ENCODE assay signal across 8 cellular contexts in the genomic region with DNA sequence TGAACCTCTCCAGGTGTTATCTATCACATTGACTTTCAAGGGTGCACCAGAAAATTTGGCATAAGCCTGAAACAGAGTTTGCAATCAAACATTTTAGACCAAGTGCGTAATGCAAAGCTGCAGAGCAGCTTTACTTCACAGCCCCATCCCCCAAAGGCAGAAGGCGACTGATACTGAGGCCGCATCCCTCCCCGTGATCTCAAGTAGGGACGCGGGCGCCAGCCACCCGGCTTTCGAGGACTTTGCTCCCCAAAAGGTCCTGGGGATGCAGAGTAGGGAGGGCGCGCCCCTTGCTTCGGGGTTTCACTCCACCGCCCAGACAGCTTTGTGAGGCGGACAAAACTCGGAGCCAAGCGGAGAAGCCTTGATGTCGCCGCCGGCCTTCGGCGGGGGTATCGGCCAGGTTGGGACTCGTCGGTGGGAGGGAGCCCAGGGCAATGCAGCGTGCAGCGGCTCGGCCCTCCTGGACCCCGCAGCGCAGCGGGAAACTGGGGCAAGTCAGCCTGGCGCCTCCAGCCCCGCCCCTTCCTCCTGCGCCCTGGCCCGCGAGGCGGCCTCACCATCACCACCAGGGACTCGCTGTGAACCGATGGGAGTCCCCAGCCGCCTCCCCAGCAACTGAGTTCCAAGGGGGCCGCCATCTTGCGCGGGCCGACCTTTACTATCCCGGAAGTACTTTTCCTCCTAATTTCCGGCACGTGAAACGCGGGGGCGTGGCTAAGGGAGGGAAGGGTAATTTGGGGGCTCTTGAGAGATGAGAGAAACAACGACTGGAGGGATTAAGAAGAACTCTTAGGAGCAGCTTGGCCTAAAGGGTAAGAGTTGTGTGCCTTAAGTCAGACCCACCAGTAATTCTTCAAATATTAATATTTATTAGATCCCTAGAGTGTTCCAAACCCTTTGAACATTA. TPM values are rescaled to one million over a fixed set of nuclear protein-coding genes. Genes with fewer than 3 reads are reported as not detected.
A peak's percentile ranks its signal among the peaks of the same experiment; 100 is the strongest.
DNase-seq lines count a peak whose midpoint lies in the region; TF ChIP-seq lines count a peak whose summit lies in the region.

Gene MTX3 (minus strand): TSS at position 665 of the 910 bp plus-strand sequence. CDS start 24 bp downstream, at position 641.

- peak within 1 kb of the TSS; percentile 71 to 86 for H3K27ac ChIP-seq in SK-N-SH (ENCODE audit: low read depth in 2 of 2, low read length in 1 of 2)
- H3K27ac ChIP-seq in suprapubic skin = peak within 1 kb of the TSS; percentile 73

- peak within 1 kb of the TSS; percentile 99 for H3K27ac Mint-ChIP-seq in activated naive CD4-positive, alpha-beta T cell treated with anti-CD3 and anti-CD28 coated beads, Interleukin-2, amount 50 U/mL, for 24 hours

- POLR2A ChIA-PET in SK-N-SH (lab: Yijun Ruan, JAX) = interaction anchor here (0.6 kb wide), 1 partner anchor 93 kb away, joined by 3 read pairs; no protein-coding TSS in a partner anchor

- H3K4me1 Mint-ChIP-seq in activated naive CD4-positive, alpha-beta T cell treated with anti-CD3 and anti-CD28 coated beads, Interleukin-2, amount 50 U/mL, for 24 hours = peaks cover 46% of the 10 kb centered on the region

- 0 out of 2 replicates have a peak, but pooled peaks cover 6% of the 10 kb centered on the region for H3K4me1 ChIP-seq in ES-I3 (ENCODE audit: insufficient read depth, low read length)
- peaks cover 10 to 13% of the 10 kb centered on the region in 2 experiments; a peak in 3 of 4 replicates for H3K4me1 ChIP-seq in SK-N-SH (ENCODE audit: control insufficient read depth in 1 of 2, insufficient read depth in 2 of 2, low read depth in 1 of 2, low read length in 1 of 2)
- peaks cover 22% of the 10 kb centered on the region for H3K4me1 ChIP-seq in suprapubic skin

- H3K9ac ChIP-seq in ES-I3 (ENCODE audit: low read depth, low read length) = peak within 1 kb of the TSS; percentile 70
- H3K9ac ChIP-seq in SK-N-SH = peak within 1 kb of the TSS; percentile 88

- H2AFZ ChIP-seq in SK-N-SH (ENCODE audit: low read depth) = peak within 1 kb of the TSS; percentile 97

- H3K36me3 ChIP-seq in ES-I3 (ENCODE audit: insufficient read depth, low read length) (peaks cover 10% of the 10 kb centered on the region), SK-N-SH (replicated peaks in 1 of 2; ENCODE audit: control insufficient read depth in 1 of 2, insufficient read depth in 2 of 2, low read length in 1 of 2) (peaks cover 27 to 39% of the 10 kb centered on the region in 2 experiments), suprapubic skin (peaks cover 26% of the 10 kb centered on the region)

- under 1% methylated on average over 29 of the region's 50 CpGs for WGBS in SK-N-SH (ENCODE audit: low lambda C conversion rate)
- 3% methylated on average over 38 of the region's 50 CpGs for WGBS in suprapubic skin

- no peaks in the 10 kb centered on the region for H4K20me1 ChIP-seq in SK-N-SH (ENCODE audit: insufficient read depth)

- no peaks in the 10 kb centered on the region for H3F3A ChIP-seq in SK-N-SH (replicated peaks; ENCODE audit: insufficient read depth)

- TF ChIP-seq RAD21 in SK-N-SH (IDR thresholded peaks at IDR 0.05; ENCODE audit: low read length) = no peak

- H3K4me2 ChIP-seq in SK-N-SH = peak within 1 kb of the TSS; percentile 89

- H3K9me3 ChIP-seq in ES-I3 (ENCODE audit: control insufficient read depth, insufficient read depth, low read length) (no peaks in the 10 kb centered on the region), SK-N-SH (no peaks in the 10 kb centered on the region), suprapubic skin (no peaks in the 10 kb centered on the region)

- H3K27me3 ChIP-seq in SK-N-SH (ENCODE audit: insufficient read depth) (no peaks in the 10 kb centered on the region), suprapubic skin (peaks cover 26% of the 10 kb centered on the region)

- peaks cover 3% of the 10 kb centered on the region for H3K27me3 Mint-ChIP-seq in activated naive CD4-positive, alpha-beta T cell treated with anti-CD3 and anti-CD28 coated beads, Interleukin-2, amount 50 U/mL, for 24 hours

- CTCF ChIA-PET in SK-N-SH (lab: Yijun Ruan, JAX) = interaction anchor here (0.6 to 2.1 kb wide), 3 partner anchors 93 to 858 kb away, joined by 3 to 12 read pairs (median 3); no protein-coding TSS in a partner anchor

- H3K36me3 Mint-ChIP-seq in activated naive CD4-positive, alpha-beta T cell treated with anti-CD3 and anti-CD28 coated beads, Interleukin-2, amount 50 U/mL, for 24 hours = peaks cover 22% of the 10 kb centered on the region

- H3K79me2 ChIP-seq in SK-N-SH (ENCODE audit: insufficient read depth) = peaks cover 18% of the 10 kb centered on the region

- H3K9me2 ChIP-seq in SK-N-SH = no peaks in the 10 kb centered on the region

- DNase-seq in HCEC 1CT (peak; percentile 84), NCI-H1048 (lab: John Stamatoyannopoulos, UW) (peak; percentile 82), SK-N-SH (peak; percentile 89), glomerular visceral epithelial cell (ENCODE audit: extremely low spot score) (peak; percentile 86), occipital lobe (lab: John Stamatoyannopoulos, UW) (peak; percentile 83), suprapubic skin (ENCODE audit: low spot score in 2 of 2) (peak; percentile 89 to 90)

- peak within 1 kb of the TSS; percentile 96 for H3K4me3 Mint-ChIP-seq in activated naive CD4-positive, alpha-beta T cell treated with anti-CD3 and anti-CD28 coated beads, Interleukin-2, amount 50 U/mL, for 24 hours

- TF ChIP-seq POLR2A in suprapubic skin (IDR thresholded peaks at IDR 0.05) = no peak

- H3K4me3 ChIP-seq in SK-N-SH (ENCODE audit: low read depth in 2 of 2, low read length in 1 of 2) = peak within 1 kb of the TSS; percentile 83 to 98
- H3K4me3 ChIP-seq in suprapubic skin = peak within 1 kb of the TSS; percentile 91

- TF ChIP-seq EP300 in SK-N-SH (IDR thresholded peaks at IDR 0.05; ENCODE audit: borderline replicate concordance in 1 of 2, low read depth in 1 of 2, low read length in 1 of 2) (no peak), suprapubic skin (IDR thresholded peaks at IDR 0.05) (no peak)

- H3K9me3 Mint-ChIP-seq in activated naive CD4-positive, alpha-beta T cell treated with anti-CD3 and anti-CD28 coated beads, Interleukin-2, amount 50 U/mL, for 24 hours = no peaks in the 10 kb centered on the region

- no peak for TF ChIP-seq CTCF in SK-N-SH (IDR thresholded peaks at IDR 0.05)
- TF ChIP-seq CTCF in suprapubic skin (IDR thresholded peaks at IDR 0.05) = no peak

TF ChIP-seq in SK-N-SH, 30 proteins besides CTCF, POLR2A, EP300 and RAD21 (continues in another document):
- TF ChIP-seq PBX3 (IDR thresholded peaks at IDR 0.05) (no peak), RFX5 (IDR thresholded peaks at IDR 0.05; ENCODE audit: low read length) (no peak), ELF1 (IDR thresholded peaks at IDR 0.05) (peak; percentile 70), GABPA (IDR thresholded peaks at IDR 0.05; ENCODE audit: low read depth) (peak; percentile 96), NFIC (IDR thresholded peaks at IDR 0.05; ENCODE audit: borderline replicate concordance) (no peak; the same call in 1 of the 2 replicates), MEF2A (IDR thresholded peaks at IDR 0.05; ENCODE audit: borderline replicate concordance, low read depth) (no peak), SMC3 (IDR thresholded peaks at IDR 0.05; ENCODE audit: low read depth, low read length) (no peak), EZH2phosphoT487 (IDR thresholded peaks at IDR 0.05; ENCODE audit: borderline replicate concordance, low read depth) (no peak), ZBTB33 (IDR thresholded peaks at IDR 0.05; ENCODE audit: borderline replicate concordance, low read depth) (no peak), USF1 (IDR thresholded peaks at IDR 0.05; ENCODE audit: borderline replicate concordance, low read depth) (peak; percentile 84)
- TF ChIP-seq, protein P1, sequence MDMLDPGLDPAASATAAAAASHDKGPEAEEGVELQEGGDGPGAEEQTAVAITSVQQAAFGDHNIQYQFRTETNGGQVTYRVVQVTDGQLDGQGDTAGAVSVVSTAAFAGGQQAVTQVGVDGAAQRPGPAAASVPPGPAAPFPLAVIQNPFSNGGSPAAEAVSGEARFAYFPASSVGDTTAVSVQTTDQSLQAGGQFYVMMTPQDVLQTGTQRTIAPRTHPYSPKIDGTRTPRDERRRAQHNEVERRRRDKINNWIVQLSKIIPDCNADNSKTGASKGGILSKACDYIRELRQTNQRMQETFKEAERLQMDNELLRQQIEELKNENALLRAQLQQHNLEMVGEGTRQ (IDR thresholded peaks at IDR 0.05; ENCODE audit: borderline replicate concordance, low read depth, low read length) = peak; percentile 37; the same call in 1 of the 2 replicates

RNA-seq across cellular contexts. Expression of gene MTX3, which starts in this region (rescaled TPM):
- polyA plus RNA-seq in SK-N-SH (2012; rRNA removed) = 6.8 and 9.8 TPM in 2 replicates
- 9.3 and 9.7 TPM in 2 replicates for polyA plus RNA-seq in SK-N-SH (2012; cell fraction: cytosol; rRNA removed)
- polyA plus RNA-seq in SK-N-SH (2012; cell fraction: nucleus; rRNA removed) = 9.7 and 19.7 TPM in 2 replicates
- 21.8 TPM for total RNA-seq in occipital lobe
- total RNA-seq in suprapubic skin = 10 to 100 TPM; 11.4 to 14.8 (median 12.6) TPM

Comparison
In these comparisons a context has a peak if more than half of its experiments do, and no peak if none do; other contexts are left out.
1. Peak in every context shown above with its lines: DNase-seq, H3K4me3 ChIP-seq and H3K27ac ChIP-seq.